In the genomic region with DNA sequence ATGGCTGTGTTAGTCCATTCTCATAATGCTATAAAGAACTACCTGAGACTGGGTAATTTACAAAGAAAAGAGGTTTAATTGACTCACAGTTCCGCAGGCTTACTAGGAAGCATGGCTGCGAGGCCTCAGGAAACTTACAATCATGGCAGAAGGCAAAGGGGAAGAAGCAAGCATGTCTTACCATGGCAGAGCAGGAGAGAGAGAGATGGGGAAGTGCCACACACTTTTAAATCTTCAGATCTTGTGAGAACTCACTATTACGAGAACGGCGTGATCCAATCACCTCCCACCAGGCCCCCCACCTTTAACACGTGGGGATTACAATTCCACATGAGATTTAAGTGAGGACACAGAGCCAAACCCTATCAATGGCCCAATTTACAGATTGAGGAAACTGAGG, we compare ENCODE assay signal across 14 cellular contexts.
DNase-seq lines count a peak whose midpoint lies in the region; ATAC-seq, FAIRE-seq and TF ChIP-seq lines count a peak whose summit lies in the region.
"Had no signal": no experiment of that assay in that cellular context is flagged by ENCODE, and none has a peak within 500 bp of the region (broad histone marks: within the 10 kb centered on the region; RNA-seq: fewer than 3 reads in every experiment).

No MANE protein-coding gene starts in this region.

- H3K27ac ChIP-seq in HepG2 (ENCODE audit: extremely low read length, insufficient read depth, low read length) (no peak overlapping the region), right lobe of liver (no peak overlapping the region), mammary epithelial cell (ENCODE audit: insufficient read depth, low read depth, low read length) (no peak overlapping the region)
- H3K27ac ChIP-seq: BLaER1 had no signal

- CTCF ChIA-PET in HepG2 (lab: Yijun Ruan, JAX; ENCODE audit: low intra/inter-chr PET ratio, low total read pairs) (no interaction called here), WTC11 (lab: Charles Lee) (no interaction called here), mammary epithelial cell (lab: Charles Lee; ENCODE audit: low non-redundant PET) (no interaction called here)

- no peaks in the 10 kb centered on the region for H3K9me3 ChIP-seq in HepG2 (ENCODE audit: low read length)
- H3K9me3 ChIP-seq in right lobe of liver = no peaks in the 10 kb centered on the region
- no peaks in the 10 kb centered on the region for H3K9me3 ChIP-seq in mammary epithelial cell (replicated peaks; ENCODE audit: insufficient read depth, low read length)
- H3K9me3 ChIP-seq: BLaER1 had no signal

- TF ChIP-seq CTCF in HepG2 (CRISPR knock-in tag; IDR thresholded peaks at IDR 0.05) = no peak
- TF ChIP-seq CTCF in right lobe of liver (IDR thresholded peaks at IDR 0.05) = no peak
- TF ChIP-seq CTCF in WTC11 (IDR thresholded peaks at IDR 0.05) = no peak
- no peak for TF ChIP-seq CTCF in mammary epithelial cell (conservative IDR thresholded peaks at IDR 0.05 in 1 of 2, IDR thresholded peaks at IDR 0.05 in 1 of 2; ENCODE audit: extremely low read depth in 1 of 2, insufficient read depth in 1 of 2, low read depth in 1 of 2, low read length in 2 of 2)

- in situ Hi-C loops in HepG2 (cut with HindIII; ENCODE audit: extremely low pct_ligation_motif_present, low pct_unique_long_range_greater_than_20kb) (no loop called here), mammary epithelial cell (cut with MboI; ENCODE audit: low sequenced_read_pairs in 2 of 2) (no loop called here)

- H3K27me3 Mint-ChIP-seq in WTC11 (ENCODE audit: low read depth) = no peaks in the 10 kb centered on the region; the same call in 1 of the 2 replicates
- no peaks in the 10 kb centered on the region for H3K27me3 Mint-ChIP-seq in stimulated activated naive B cell treated with anti-CD40 and anti-IgM and Interleukin-4, amounts not matched to agents 10 μg/mL and 1 μg/mL and 100 μg/mL, for 72 hours

- no peak overlapping the region for H3K4me2 ChIP-seq in HepG2 (ENCODE audit: low read depth, low read length)
- no peak overlapping the region for H3K4me2 ChIP-seq in mammary epithelial cell (ENCODE audit: insufficient read depth, low read depth, low read length)
- H3K4me2 ChIP-seq: BLaER1 had no signal

- DNase-seq in HepG2 (ENCODE audit: low spot score) = no peak
- DNase-seq in right lobe of liver = no peak
- no peak for DNase-seq in WTC11 (ENCODE audit: low spot score)
- DNase-seq in stimulated activated naive B cell treated with anti-CD40 and anti-IgM and Interleukin-4, amounts not matched to agents 10 μg/mL and 1 μg/mL and 100 μg/mL, for 72 hours = no peak
- no peak for DNase-seq in mammary epithelial cell
- DNase-seq in NCI-H2227 treated with DMSO at 0.1 percent for 48 hours (lab: John Stamatoyannopoulos, UW) = no peak
- no peak for DNase-seq in NCI-H187 (lab: John Stamatoyannopoulos, UW)
- DNase-seq: 8988T, Calu3, DMS79 treated with DMSO at 0.1 percent for 48 hours, GOT3, HFFc6 had no signal

- TF ChIP-seq EP300 in HepG2 (IDR thresholded peaks at IDR 0.05; ENCODE audit: low read depth in 2 of 2, low read length in 2 of 2) = no peak
- no peak for TF ChIP-seq EP300 in HepG2 (CRISPR knock-in tag; IDR thresholded peaks at IDR 0.05; ENCODE audit: borderline replicate concordance)

- H3K27ac Mint-ChIP-seq in WTC11 = peak overlapping the region; percentile 15; the same call in 1 of the 2 replicates
- peak overlapping the region; percentile 33 for H3K27ac Mint-ChIP-seq in stimulated activated naive B cell treated with anti-CD40 and anti-IgM and Interleukin-4, amounts not matched to agents 10 μg/mL and 1 μg/mL and 100 μg/mL, for 72 hours
- H3K27ac Mint-ChIP-seq: HFFc6 had no signal

- BruUV-seq in HepG2 (replicated peaks; lab: Mats Ljungman, UMichigan) (no TSS peak), mammary epithelial cell (replicated peaks; lab: Mats Ljungman, UMichigan) (no TSS peak)

- no peak for TF ChIP-seq POLR2A in HepG2 (IDR thresholded peaks at IDR 0.05; ENCODE audit: insufficient read depth in 1 of 2, low read depth in 2 of 2, low read length in 2 of 2)
- TF ChIP-seq POLR2A in right lobe of liver (IDR thresholded peaks at IDR 0.05) = no peak

- no peak overlapping the region for H3K4me3 Mint-ChIP-seq in WTC11
- H3K4me3 Mint-ChIP-seq in stimulated activated naive B cell treated with anti-CD40 and anti-IgM and Interleukin-4, amounts not matched to agents 10 μg/mL and 1 μg/mL and 100 μg/mL, for 72 hours = no peak overlapping the region
- H3K4me3 Mint-ChIP-seq: CD8-positive, alpha-beta T cell; HFFc6 had no signal

- no peak for TF ChIP-seq RAD21 in HepG2 (CRISPR knock-in tag; IDR thresholded peaks at IDR 0.05)

- H3K4me3 ChIP-seq in HepG2 (replicated peaks in 1 of 3; ENCODE audit: insufficient read depth in 1 of 3, low read depth in 2 of 3, low read length in 3 of 3) (no peak overlapping the region), right lobe of liver (no peak overlapping the region), mammary epithelial cell (replicated peaks in 1 of 3; ENCODE audit: insufficient read depth in 1 of 3, low read depth in 2 of 3, low read length in 3 of 3) (no peak overlapping the region)
- H3K4me3 ChIP-seq: BLaER1 had no signal

- H3K36me3 ChIP-seq in HepG2 (replicated peaks in 1 of 2; ENCODE audit: control insufficient read depth in 1 of 2, insufficient read depth in 2 of 2, low read length in 2 of 2) = no peaks in the 10 kb centered on the region
- no peaks in the 10 kb centered on the region for H3K36me3 ChIP-seq in right lobe of liver
- H3K36me3 ChIP-seq in mammary epithelial cell (ENCODE audit: insufficient read depth, low read length) = no peaks in the 10 kb centered on the region
- H3K36me3 ChIP-seq: BLaER1 had no signal

- dilution Hi-C loops in mammary epithelial cell (cut with HindIII; ENCODE audit: low sequenced_read_pairs) = loop anchor here (5.0 kb wide), 1 partner anchor 95 kb away; no protein-coding TSS in a partner anchor

- H3K79me2 ChIP-seq in HepG2 (ENCODE audit: insufficient read depth, low read length) (no peaks in the 10 kb centered on the region), mammary epithelial cell (ENCODE audit: insufficient read depth, low read length) (no peaks in the 10 kb centered on the region)

- H4K20me1 ChIP-seq in HepG2 (ENCODE audit: insufficient read depth, low read length) = peaks cover 3% of the 10 kb centered on the region; the same call in 1 of the 2 replicates
- H4K20me1 ChIP-seq in mammary epithelial cell (ENCODE audit: insufficient read depth, low read length) = no peaks in the 10 kb centered on the region

- H3K4me1 Mint-ChIP-seq in WTC11 = peaks cover 63% of the 10 kb centered on the region
- peaks cover 37 to 66% of the 10 kb centered on the region in 2 donors for H3K4me1 Mint-ChIP-seq in stimulated activated naive B cell treated with anti-CD40 and anti-IgM and Interleukin-4, amounts not matched to agents 10 μg/mL and 1 μg/mL and 100 μg/mL, for 72 hours

- H3K4me1 ChIP-seq in HepG2 (ENCODE audit: insufficient read depth, low read length) (no peaks in the 10 kb centered on the region), right lobe of liver (no peaks in the 10 kb centered on the region), mammary epithelial cell (ENCODE audit: insufficient read depth, low read length) (peaks cover 19% of the 10 kb centered on the region)

- H3K36me3 Mint-ChIP-seq in WTC11 = no peaks in the 10 kb centered on the region
- H3K36me3 Mint-ChIP-seq in stimulated activated naive B cell treated with anti-CD40 and anti-IgM and Interleukin-4, amounts not matched to agents 10 μg/mL and 1 μg/mL and 100 μg/mL, for 72 hours = no peaks in the 10 kb centered on the region
- H3K36me3 Mint-ChIP-seq: CD8-positive, alpha-beta T cell had no signal

- no peak for ATAC-seq in HepG2
- no peak for ATAC-seq in right lobe of liver
- no peak for ATAC-seq in WTC11
- no peak for ATAC-seq in stimulated activated naive B cell treated with anti-CD40 and anti-IgM and Interleukin-4, amounts not matched to agents 10 μg/mL and 1 μg/mL and 100 μg/mL, for 72 hours (replicated peaks)

- H3K27me3 ChIP-seq in HepG2 (ENCODE audit: control insufficient read depth in 1 of 2, insufficient read depth in 2 of 2, low read length in 2 of 2) (peaks cover 23 to 97% of the 10 kb centered on the region in 2 experiments; a peak in 4 of 5 replicates), right lobe of liver (no peaks in the 10 kb centered on the region), mammary epithelial cell (ENCODE audit: insufficient read depth, low read length) (no peaks in the 10 kb centered on the region)
- H3K27me3 ChIP-seq: BLaER1 had no signal

- WGBS in HepG2 (ENCODE audit: low lambda C conversion rate) = 8% methylated on average over 6 of the region's 6 CpGs
- 69% methylated on average over 2 of the region's 6 CpGs for WGBS in right lobe of liver (ENCODE audit: insufficient coverage, low coverage, low lambda C conversion rate, missing lambda C conversion rate)
- 98% methylated on average over 5 of the region's 6 CpGs for WGBS in mammary epithelial cell (ENCODE audit: low coverage, missing lambda C conversion rate)

- POLR2A ChIA-PET in HepG2 (lab: Yijun Ruan, JAX) = no interaction called here
- POLR2A ChIA-PET in WTC11 (lab: Charles Lee) = no interaction called here

- H2AFZ ChIP-seq in HepG2 (ENCODE audit: low read length) (no peak overlapping the region), mammary epithelial cell (ENCODE audit: low read depth, low read length) (no peak overlapping the region)

- no peaks in the 10 kb centered on the region for H3K9me3 Mint-ChIP-seq in WTC11
- H3K9me3 Mint-ChIP-seq in stimulated activated naive B cell treated with anti-CD40 and anti-IgM and Interleukin-4, amounts not matched to agents 10 μg/mL and 1 μg/mL and 100 μg/mL, for 72 hours = no peaks in the 10 kb centered on the region
- H3K9me3 Mint-ChIP-seq: CD8-positive, alpha-beta T cell had no signal

- intact Hi-C loops in HepG2 (cut with micrococcal nuclease; ENCODE audit: unreplicated experiment) (no loop called here), right lobe of liver (cut with DNase I) (no loop called here), mammary epithelial cell (cut with micrococcal nuclease) (no loop called here)

- no peak for FAIRE-seq in HepG2 (lab: Jason Lieb, UNC)

- no peak overlapping the region for H3K9ac ChIP-seq in HepG2 (ENCODE audit: insufficient read depth, low read depth, low read length)
- H3K9ac ChIP-seq in mammary epithelial cell (ENCODE audit: insufficient read depth, low read length) = no peak overlapping the region
- H3K9ac ChIP-seq: BLaER1 had no signal

TF ChIP-seq in HepG2, 621 proteins besides CTCF, POLR2A, EP300 and RAD21 (continues in another document):
- TF ChIP-seq EED (CRISPR knock-in tag; IDR thresholded peaks at IDR 0.05) = no peak
- no peak for TF ChIP-seq ZNF841 (CRISPR knock-in tag; IDR thresholded peaks at IDR 0.05; ENCODE audit: borderline replicate concordance)
- TF ChIP-seq ZNF550 (CRISPR knock-in tag; IDR thresholded peaks at IDR 0.05; ENCODE audit: borderline replicate concordance) = no peak

TF ChIP-seq in WTC11, 78 proteins besides CTCF, POLR2A, EP300 and RAD21 (continues in another document):
- TF ChIP-seq FOXK1 (CRISPR knock-in tag; IDR thresholded peaks at IDR 0.05) = no peak
- no peak for TF ChIP-seq RELA (CRISPR knock-in tag; IDR thresholded peaks at IDR 0.05; ENCODE audit: borderline replicate concordance)
- no peak for TF ChIP-seq CBFB (CRISPR knock-in tag; IDR thresholded peaks at IDR 0.05; ENCODE audit: low read depth)
- no peak for TF ChIP-seq ZNF219 (CRISPR knock-in tag; IDR thresholded peaks at IDR 0.05; ENCODE audit: borderline replicate concordance)
- TF ChIP-seq EMX1 (CRISPR knock-in tag; IDR thresholded peaks at IDR 0.05) = no peak
- TF ChIP-seq ZNF232 (CRISPR knock-in tag; IDR thresholded peaks at IDR 0.05) = no peak
- no peak for TF ChIP-seq CREB1 (CRISPR knock-in tag; IDR thresholded peaks at IDR 0.05)
